Comparison of ENCODE assay signal across 2 cellular contexts in genomic region chr17:57084802-57085447, GRCh38.
A peak's percentile ranks its signal among the peaks of the same experiment; 100 is the strongest.
TF ChIP-seq lines count a peak whose summit lies in the region.

A gene with protein sequence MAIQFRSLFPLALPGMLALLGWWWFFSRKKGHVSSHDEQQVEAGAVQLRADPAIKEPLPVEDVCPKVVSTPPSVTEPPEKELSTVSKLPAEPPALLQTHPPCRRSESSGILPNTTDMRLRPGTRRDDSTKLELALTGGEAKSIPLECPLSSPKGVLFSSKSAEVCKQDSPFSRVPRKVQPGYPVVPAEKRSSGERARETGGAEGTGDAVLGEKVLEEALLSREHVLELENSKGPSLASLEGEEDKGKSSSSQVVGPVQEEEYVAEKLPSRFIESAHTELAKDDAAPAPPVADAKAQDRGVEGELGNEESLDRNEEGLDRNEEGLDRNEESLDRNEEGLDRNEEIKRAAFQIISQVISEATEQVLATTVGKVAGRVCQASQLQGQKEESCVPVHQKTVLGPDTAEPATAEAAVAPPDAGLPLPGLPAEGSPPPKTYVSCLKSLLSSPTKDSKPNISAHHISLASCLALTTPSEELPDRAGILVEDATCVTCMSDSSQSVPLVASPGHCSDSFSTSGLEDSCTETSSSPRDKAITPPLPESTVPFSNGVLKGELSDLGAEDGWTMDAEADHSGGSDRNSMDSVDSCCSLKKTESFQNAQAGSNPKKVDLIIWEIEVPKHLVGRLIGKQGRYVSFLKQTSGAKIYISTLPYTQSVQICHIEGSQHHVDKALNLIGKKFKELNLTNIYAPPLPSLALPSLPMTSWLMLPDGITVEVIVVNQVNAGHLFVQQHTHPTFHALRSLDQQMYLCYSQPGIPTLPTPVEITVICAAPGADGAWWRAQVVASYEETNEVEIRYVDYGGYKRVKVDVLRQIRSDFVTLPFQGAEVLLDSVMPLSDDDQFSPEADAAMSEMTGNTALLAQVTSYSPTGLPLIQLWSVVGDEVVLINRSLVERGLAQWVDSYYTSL (plus strand): TSS chr17:57085246. CDS start chr17:57105465, 20,219 bp downstream.

TF ChIP-seq in A549, 52 proteins besides CTCF, POLR2A, EP300 and RAD21 (continued from another document):
- TF ChIP-seq, protein P1, sequence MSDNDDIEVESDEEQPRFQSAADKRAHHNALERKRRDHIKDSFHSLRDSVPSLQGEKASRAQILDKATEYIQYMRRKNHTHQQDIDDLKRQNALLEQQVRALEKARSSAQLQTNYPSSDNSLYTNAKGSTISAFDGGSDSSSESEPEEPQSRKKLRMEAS (IDR thresholded peaks at IDR 0.05): peak; percentile 90
- TF ChIP-seq TP53 (CRISPR knock-in tag; IDR thresholded peaks at IDR 0.05) (peak; percentile 64; the same call in 1 of the 2 replicates), TFCP2L1 (CRISPR knock-in tag; IDR thresholded peaks at IDR 0.05) (0 out of 2 replicates have a peak, but pooled peaks have one; percentile 47), EHF (CRISPR knock-in tag; IDR thresholded peaks at IDR 0.05) (peak; percentile 85; the same call in 1 of the 2 replicates), KDM5A (IDR thresholded peaks at IDR 0.05) (no peak; the same call in 1 of the 2 replicates), POLR2AphosphoS2 (conservative IDR thresholded peaks at IDR 0.05; ENCODE audit: low read length) (no peak), MYC (IDR thresholded peaks at IDR 0.05; ENCODE audit: borderline replicate concordance, low read length) (peak; percentile 91), GATA3 (IDR thresholded peaks at IDR 0.05; ENCODE audit: borderline replicate concordance) (peak; percentile 51), E2F6 (IDR thresholded peaks at IDR 0.05; ENCODE audit: borderline replicate concordance, low read depth) (peak; percentile 83), CHD2 (IDR thresholded peaks at IDR 0.05; ENCODE audit: low read length, partially characterized antibody) (peak; percentile 98), NR3C1 (IDR thresholded peaks at IDR 0.05) (no peak), RCOR1 (IDR thresholded peaks at IDR 0.05; ENCODE audit: low read depth, low read length) (no peak), HOXB13 (CRISPR knock-in tag; IDR thresholded peaks at IDR 0.05; ENCODE audit: low read depth) (no peak), PHF8 (IDR thresholded peaks at IDR 0.05; ENCODE audit: borderline replicate concordance, low read depth) (peak; percentile 97), HOXB5 (CRISPR knock-in tag; IDR thresholded peaks at IDR 0.05) (peak; percentile 40; the same call in 1 of the 2 replicates), JUN (IDR thresholded peaks at IDR 0.05) (peak; percentile 71 to 82), USF2 (IDR thresholded peaks at IDR 0.05) (no peak)
- TF ChIP-seq, protein P2, sequence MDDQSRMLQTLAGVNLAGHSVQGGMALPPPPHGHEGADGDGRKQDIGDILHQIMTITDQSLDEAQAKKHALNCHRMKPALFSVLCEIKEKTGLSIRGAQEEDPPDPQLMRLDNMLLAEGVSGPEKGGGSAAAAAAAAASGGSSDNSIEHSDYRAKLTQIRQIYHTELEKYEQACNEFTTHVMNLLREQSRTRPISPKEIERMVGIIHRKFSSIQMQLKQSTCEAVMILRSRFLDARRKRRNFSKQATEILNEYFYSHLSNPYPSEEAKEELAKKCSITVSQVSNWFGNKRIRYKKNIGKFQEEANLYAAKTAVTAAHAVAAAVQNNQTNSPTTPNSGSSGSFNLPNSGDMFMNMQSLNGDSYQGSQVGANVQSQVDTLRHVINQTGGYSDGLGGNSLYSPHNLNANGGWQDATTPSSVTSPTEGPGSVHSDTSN (IDR thresholded peaks at IDR 0.05): peak; percentile 29; the same call in 1 of the 2 replicates
- TF ChIP-seq, protein P3, sequence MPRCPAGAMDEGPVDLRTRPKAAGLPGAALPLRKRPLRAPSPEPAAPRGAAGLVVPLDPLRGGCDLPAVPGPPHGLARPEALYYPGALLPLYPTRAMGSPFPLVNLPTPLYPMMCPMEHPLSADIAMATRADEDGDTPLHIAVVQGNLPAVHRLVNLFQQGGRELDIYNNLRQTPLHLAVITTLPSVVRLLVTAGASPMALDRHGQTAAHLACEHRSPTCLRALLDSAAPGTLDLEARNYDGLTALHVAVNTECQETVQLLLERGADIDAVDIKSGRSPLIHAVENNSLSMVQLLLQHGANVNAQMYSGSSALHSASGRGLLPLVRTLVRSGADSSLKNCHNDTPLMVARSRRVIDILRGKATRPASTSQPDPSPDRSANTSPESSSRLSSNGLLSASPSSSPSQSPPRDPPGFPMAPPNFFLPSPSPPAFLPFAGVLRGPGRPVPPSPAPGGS (IDR thresholded peaks at IDR 0.05): peak; percentile 93; the same call in 2 of the 3 replicates
- TF ChIP-seq, protein P4, sequence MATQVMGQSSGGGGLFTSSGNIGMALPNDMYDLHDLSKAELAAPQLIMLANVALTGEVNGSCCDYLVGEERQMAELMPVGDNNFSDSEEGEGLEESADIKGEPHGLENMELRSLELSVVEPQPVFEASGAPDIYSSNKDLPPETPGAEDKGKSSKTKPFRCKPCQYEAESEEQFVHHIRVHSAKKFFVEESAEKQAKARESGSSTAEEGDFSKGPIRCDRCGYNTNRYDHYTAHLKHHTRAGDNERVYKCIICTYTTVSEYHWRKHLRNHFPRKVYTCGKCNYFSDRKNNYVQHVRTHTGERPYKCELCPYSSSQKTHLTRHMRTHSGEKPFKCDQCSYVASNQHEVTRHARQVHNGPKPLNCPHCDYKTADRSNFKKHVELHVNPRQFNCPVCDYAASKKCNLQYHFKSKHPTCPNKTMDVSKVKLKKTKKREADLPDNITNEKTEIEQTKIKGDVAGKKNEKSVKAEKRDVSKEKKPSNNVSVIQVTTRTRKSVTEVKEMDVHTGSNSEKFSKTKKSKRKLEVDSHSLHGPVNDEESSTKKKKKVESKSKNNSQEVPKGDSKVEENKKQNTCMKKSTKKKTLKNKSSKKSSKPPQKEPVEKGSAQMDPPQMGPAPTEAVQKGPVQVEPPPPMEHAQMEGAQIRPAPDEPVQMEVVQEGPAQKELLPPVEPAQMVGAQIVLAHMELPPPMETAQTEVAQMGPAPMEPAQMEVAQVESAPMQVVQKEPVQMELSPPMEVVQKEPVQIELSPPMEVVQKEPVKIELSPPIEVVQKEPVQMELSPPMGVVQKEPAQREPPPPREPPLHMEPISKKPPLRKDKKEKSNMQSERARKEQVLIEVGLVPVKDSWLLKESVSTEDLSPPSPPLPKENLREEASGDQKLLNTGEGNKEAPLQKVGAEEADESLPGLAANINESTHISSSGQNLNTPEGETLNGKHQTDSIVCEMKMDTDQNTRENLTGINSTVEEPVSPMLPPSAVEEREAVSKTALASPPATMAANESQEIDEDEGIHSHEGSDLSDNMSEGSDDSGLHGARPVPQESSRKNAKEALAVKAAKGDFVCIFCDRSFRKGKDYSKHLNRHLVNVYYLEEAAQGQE (IDR thresholded peaks at IDR 0.05): peak; percentile 99
TF ChIP-seq in A549: peak in this region for 15.

TF ChIP-seq in K562, 482 proteins besides CTCF, POLR2A, EP300 and RAD21 (continued from another document and continues in another):
- TF ChIP-seq POLR2AphosphoS5 (IDR thresholded peaks at IDR 0.05; ENCODE audit: control insufficient read depth, insufficient read depth, low read depth, low read length) (peak; percentile 84), ZNF589 (CRISPR knock-in tag; IDR thresholded peaks at IDR 0.05; ENCODE audit: low read depth) (peak; percentile 62; the same call in 1 of the 2 replicates), CREB3 (tag; conservative IDR thresholded peaks at IDR 0.05; ENCODE audit: low read depth) (no peak), CBX1 (IDR thresholded peaks at IDR 0.05; ENCODE audit: low read depth) (peak; percentile 17; the same call in 1 of the 2 replicates), ZBTB7A (IDR thresholded peaks at IDR 0.05; ENCODE audit: borderline replicate concordance, control insufficient read depth, low read depth, low read length) (peak; percentile 48; the same call in 1 of the 2 replicates), SP1 (CRISPR knock-in tag; IDR thresholded peaks at IDR 0.05) (peak; percentile 73; the same call in 1 of the 2 replicates), CCNT2 (IDR thresholded peaks at IDR 0.05; ENCODE audit: borderline replicate concordance, extremely low read depth, insufficient read length, low read depth, low read length) (peak; percentile 19), ATF3 (IDR thresholded peaks at IDR 0.05) (peak; percentile 40; the same call in 1 of the 2 replicates), ATF3 (CRISPR knock-in tag; conservative IDR thresholded peaks at IDR 0.05) (no peak), ESRRB (CRISPR knock-in tag; IDR thresholded peaks at IDR 0.05; ENCODE audit: borderline replicate concordance) (no peak), RBM39 (optimal IDR thresholded peaks at IDR 0.05; ENCODE audit: low read depth, low read length) (no peak), ZNF408 (CRISPR knock-in tag; IDR thresholded peaks at IDR 0.05; ENCODE audit: low read depth) (no peak), FOSL1 (tag; conservative IDR thresholded peaks at IDR 0.05) (peak; percentile 77), FOXA1 (IDR thresholded peaks at IDR 0.05; ENCODE audit: borderline replicate concordance) (no peak), HDAC1 (IDR thresholded peaks at IDR 0.05) (peak in 1 of 2 experiments; percentile 57; a peak in 2 of 4 replicates), NR2C2 (CRISPR knock-in tag; IDR thresholded peaks at IDR 0.05) (peak; percentile 49; the same call in 1 of the 2 replicates), NR2C2 (tag; IDR thresholded peaks at IDR 0.05) (peak; percentile 87)
- TF ChIP-seq, protein P5, sequence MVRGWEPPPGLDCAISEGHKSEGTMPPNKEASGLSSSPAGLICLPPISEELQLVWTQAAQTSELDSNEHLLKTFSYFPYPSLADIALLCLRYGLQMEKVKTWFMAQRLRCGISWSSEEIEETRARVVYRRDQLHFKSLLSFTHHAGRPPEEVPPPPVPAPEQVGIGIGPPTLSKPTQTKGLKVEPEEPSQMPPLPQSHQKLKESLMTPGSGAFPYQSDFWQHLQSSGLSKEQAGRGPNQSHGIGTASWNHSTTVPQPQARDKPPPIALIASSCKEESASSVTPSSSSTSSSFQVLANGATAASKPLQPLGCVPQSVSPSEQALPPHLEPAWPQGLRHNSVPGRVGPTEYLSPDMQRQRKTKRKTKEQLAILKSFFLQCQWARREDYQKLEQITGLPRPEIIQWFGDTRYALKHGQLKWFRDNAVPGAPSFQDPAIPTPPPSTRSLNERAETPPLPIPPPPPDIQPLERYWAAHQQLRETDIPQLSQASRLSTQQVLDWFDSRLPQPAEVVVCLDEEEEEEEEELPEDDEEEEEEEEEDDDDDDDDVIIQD (CRISPR knock-in tag; IDR thresholded peaks at IDR 0.05): peak; percentile 75; the same call in 1 of the 2 replicates
- TF ChIP-seq, protein P6, sequence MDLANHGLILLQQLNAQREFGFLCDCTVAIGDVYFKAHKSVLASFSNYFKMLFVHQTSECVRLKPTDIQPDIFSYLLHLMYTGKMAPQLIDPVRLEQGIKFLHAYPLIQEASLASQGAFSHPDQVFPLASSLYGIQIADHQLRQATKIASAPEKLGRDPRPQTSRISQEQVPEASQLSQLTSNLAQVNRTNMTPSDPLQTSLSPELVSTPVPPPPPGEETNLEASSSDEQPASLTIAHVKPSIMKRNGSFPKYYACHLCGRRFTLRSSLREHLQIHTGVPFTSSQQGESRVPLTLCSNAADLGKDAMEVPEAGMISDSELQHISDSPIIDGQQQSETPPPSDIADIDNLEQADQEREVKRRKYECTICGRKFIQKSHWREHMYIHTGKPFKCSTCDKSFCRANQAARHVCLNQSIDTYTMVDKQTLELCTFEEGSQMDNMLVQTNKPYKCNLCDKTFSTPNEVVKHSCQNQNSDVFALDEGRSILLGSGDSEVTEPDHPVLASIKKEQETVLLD (IDR thresholded peaks at IDR 0.05): 0 out of 2 replicates have a peak, but pooled peaks have one; percentile 42
- TF ChIP-seq, protein P7, sequence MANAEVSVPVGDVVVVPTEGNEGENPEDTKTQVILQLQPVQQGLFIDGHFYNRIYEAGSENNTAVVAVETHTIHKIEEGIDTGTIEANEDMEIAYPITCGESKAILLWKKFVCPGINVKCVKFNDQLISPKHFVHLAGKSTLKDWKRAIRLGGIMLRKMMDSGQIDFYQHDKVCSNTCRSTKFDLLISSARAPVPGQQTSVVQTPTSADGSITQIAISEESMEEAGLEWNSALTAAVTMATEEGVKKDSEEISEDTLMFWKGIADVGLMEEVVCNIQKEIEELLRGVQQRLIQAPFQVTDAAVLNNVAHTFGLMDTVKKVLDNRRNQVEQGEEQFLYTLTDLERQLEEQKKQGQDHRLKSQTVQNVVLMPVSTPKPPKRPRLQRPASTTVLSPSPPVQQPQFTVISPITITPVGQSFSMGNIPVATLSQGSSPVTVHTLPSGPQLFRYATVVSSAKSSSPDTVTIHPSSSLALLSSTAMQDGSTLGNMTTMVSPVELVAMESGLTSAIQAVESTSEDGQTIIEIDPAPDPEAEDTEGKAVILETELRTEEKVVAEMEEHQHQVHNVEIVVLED (CRISPR knock-in tag; IDR thresholded peaks at IDR 0.05): peak; percentile 84
